10 cellular contexts compared by ENCODE assay signal in the genomic region with DNA sequence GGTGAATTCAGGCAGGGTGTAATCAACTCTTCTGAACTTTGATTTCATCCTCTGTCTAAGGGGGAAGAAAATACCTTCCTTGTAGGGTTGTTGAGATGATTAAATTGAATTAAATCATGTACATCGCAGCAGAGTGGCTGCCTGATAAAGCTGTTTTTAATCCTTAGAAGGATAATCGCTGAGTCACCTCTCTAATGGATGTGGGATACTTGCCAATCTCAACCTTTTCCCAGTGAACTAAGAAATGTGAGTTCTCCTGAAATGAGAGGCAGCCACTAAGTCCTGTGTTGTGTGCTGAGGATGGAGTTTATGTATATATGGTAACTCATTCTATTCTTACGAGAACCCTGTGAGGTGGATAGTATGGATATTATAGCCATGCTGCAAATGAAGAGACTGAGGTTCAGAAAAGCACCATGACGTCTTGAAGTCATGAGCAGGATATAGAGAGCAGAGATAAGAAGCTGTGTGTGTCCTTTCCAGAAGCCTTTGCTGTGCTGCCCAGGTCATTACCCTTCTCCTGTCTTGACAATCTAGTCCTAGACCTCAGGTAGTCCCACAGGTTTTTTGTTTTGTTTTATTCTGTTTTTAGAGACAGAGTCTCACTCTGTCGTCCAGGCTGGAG.
A peak's percentile ranks its signal among the peaks of the same experiment; 100 is the strongest.
DNase-seq lines count a peak whose midpoint lies in the region; ATAC-seq and TF ChIP-seq lines count a peak whose summit lies in the region.
"Had no signal": no experiment of that assay in that cellular context is flagged by ENCODE, and none has a peak within 500 bp of the region (broad histone marks: within the 10 kb centered on the region; RNA-seq: fewer than 3 reads in every experiment).

No MANE protein-coding gene starts in this region.

- intact Hi-C loops in esophagus squamous epithelium (cut with DNase I), result no loop called here

- WGBS in esophagus squamous epithelium, 2 donors, result 32 to 43% methylated on average over 5 of the region's 5 CpGs

- TF ChIP-seq CTCF in esophagus squamous epithelium (IDR thresholded peaks at IDR 0.05), result no peak
- no peak for TF ChIP-seq CTCF in retinal pigment epithelial cell (conservative IDR thresholded peaks at IDR 0.05; ENCODE audit: low read depth, low read length)

- H3K27me3 ChIP-seq in esophagus squamous epithelium (no peaks in the 10 kb centered on the region), H7 (ENCODE audit: control insufficient read depth, insufficient read depth, low read length) (peaks cover 1% of the 10 kb centered on the region; the same call in 1 of the 2 replicates)

- H3K27ac ChIP-seq in esophagus squamous epithelium, result peak overlapping the region; percentile 44 to 77 (median 74)

- no peaks in the 10 kb centered on the region for H3K9me3 ChIP-seq in esophagus squamous epithelium

- DNase-seq in EH (ENCODE audit: low read depth), result peak; percentile 82
- peak; percentile 38 for DNase-seq in OCI-M1 (lab: John Stamatoyannopoulos, UW)
- no peak for DNase-seq in esophagus squamous epithelium (lab: John Stamatoyannopoulos, UW)
- peak; percentile 91 for DNase-seq in retinal pigment epithelial cell (ENCODE audit: low read depth)
- DNase-seq in H7, result no peak
- no peak for DNase-seq in NCI-H774 (lab: John Stamatoyannopoulos, UW)
- DNase-seq in NCI-H2029 treated with DMSO at 0.1 percent for 48 hours (lab: John Stamatoyannopoulos, UW), result no peak
- DNase-seq: glutamatergic neuron, nephron progenitor cell had no signal

- no peak for ATAC-seq in GM18517 (IDR thresholded peaks at IDR 0.05; ENCODE audit: unreplicated experiment)

- TF ChIP-seq POLR2A in esophagus squamous epithelium (IDR thresholded peaks at IDR 0.05), result no peak

- H3K4me1 ChIP-seq in esophagus squamous epithelium, result peaks cover 10 to 35% (median 22%) of the 10 kb centered on the region in 3 donors

- H3K4me3 ChIP-seq in esophagus squamous epithelium (no peak overlapping the region), retinal pigment epithelial cell (ENCODE audit: low read length) (no peak overlapping the region), H7 (ENCODE audit: insufficient read depth, low read depth, low read length) (no peak overlapping the region)

- H3K36me3 ChIP-seq in esophagus squamous epithelium (no peaks in the 10 kb centered on the region), H7 (replicated peaks; ENCODE audit: control insufficient read depth, insufficient read depth, low read length) (no peaks in the 10 kb centered on the region)

Comparison
In these comparisons a context has a peak if more than half of its experiments do, and no peak if none do; other contexts are left out.
1. DNase-seq: peak in EH (single experiment), OCI-M1 (single experiment) and retinal pigment epithelial cell (single experiment); none in esophagus squamous epithelium (single experiment), H7 (single experiment), NCI-H774 (single experiment) and NCI-H2029 treated with DMSO at 0.1 percent for 48 hours (single experiment).